ENCODE assay signal across 1 cellular context in the genomic region with DNA sequence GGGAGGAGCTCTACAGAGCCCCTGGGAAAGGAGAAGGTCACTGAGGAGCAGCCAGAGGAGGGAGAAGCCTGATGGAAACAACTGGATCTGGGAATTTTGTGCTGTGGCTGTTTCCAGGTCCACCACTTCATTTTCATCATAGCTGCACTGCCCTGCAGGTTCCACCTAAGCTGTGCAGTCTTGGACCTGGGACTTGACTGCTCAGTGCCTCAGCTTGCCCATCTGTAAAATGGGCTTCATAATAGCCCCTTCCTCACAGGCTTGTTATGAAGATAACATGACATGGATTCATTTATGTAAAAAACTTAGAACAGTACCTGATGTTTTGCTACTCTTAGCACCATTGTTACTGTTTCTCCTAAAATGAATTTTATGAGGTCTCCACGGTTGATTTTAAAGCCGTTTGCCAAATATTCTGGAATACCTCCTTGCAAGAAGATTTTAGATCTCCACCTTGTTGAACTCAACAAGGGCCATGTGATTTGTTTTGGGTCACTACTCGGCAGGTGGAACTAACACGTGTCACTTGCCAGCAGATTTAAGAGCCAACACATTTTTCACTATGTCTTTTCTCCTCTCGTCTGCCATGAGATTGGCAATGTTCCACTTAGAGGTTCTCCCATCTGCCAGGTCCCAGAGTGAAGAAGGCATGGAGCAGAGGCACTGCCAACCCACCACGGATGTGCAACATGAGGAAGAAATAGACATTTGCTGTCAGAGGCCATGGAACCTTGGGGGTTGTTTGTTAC.
TF ChIP-seq lines count a peak whose summit lies in the region.

No MANE protein-coding gene starts in this region.

TF ChIP-seq in H1, 55 proteins besides CTCF, POLR2A, EP300 and RAD21 (continued from another document):
- TF ChIP-seq ASH2L (IDR thresholded peaks at IDR 0.05; ENCODE audit: low read length), result no peak
- TF ChIP-seq GTF2F1 (IDR thresholded peaks at IDR 0.05; ENCODE audit: borderline replicate concordance, low read depth, low read length), result no peak
- no peak for TF ChIP-seq BCL11A (IDR thresholded peaks at IDR 0.05; ENCODE audit: low read depth in 2 of 2, low read length in 2 of 2)
